Comparison of ENCODE assay signal across 14 cellular contexts in genomic region chr5:173229381-173229959, GRCh38. TPM values are rescaled to one million over a fixed set of nuclear protein-coding genes. Genes with fewer than 3 reads are reported as not detected.
DNase-seq lines count a peak whose midpoint lies in the region; ATAC-seq and TF ChIP-seq lines count a peak whose summit lies in the region.
"Had no signal": no experiment of that assay in that cellular context is flagged by ENCODE, and none has a peak within 500 bp of the region (broad histone marks: within the 10 kb centered on the region; RNA-seq: fewer than 3 reads in every experiment).

No MANE protein-coding gene starts in this region.

- 12 to 20% methylated on average over 22 of the region's 22 CpGs for WGBS in heart right ventricle, 2 donors

- no peaks in the 10 kb centered on the region for H3K36me3 Mint-ChIP-seq in activated B cell treated with CpG ODN at 0.5 μM for 24 hours (ENCODE audit: low read depth)

- H3K4me1 Mint-ChIP-seq in activated B cell treated with CpG ODN at 0.5 μM for 24 hours, result peaks cover 21% of the 10 kb centered on the region

- peaks cover 12 to 45% (median 31%) of the 10 kb centered on the region in 9 donors for H3K4me1 ChIP-seq in heart right ventricle
- H3K4me1 ChIP-seq in parathyroid adenoma, result no peaks in the 10 kb centered on the region

- H3K27ac Mint-ChIP-seq in activated B cell treated with CpG ODN at 0.5 μM for 24 hours, result peak overlapping the region; percentile 30

- POLR2A ChIA-PET in activated B cell treated with CpG ODN at 0.5 μM for 24 hours (lab: Charles Lee), result no interaction called here

- H3K4me2 ChIP-seq in parathyroid adenoma (ENCODE audit: low read length), result peak overlapping the region; percentile 45

- H2AFZ ChIP-seq in parathyroid adenoma, result no peak overlapping the region

- TF ChIP-seq CTCF in GM13976 (IDR thresholded peaks at IDR 0.05; ENCODE audit: borderline replicate concordance, control extremely low read depth, extremely low read depth, insufficient read depth, missing control alignments) (no peak), activated B cell treated with CpG ODN at 0.5 μM for 24 hours (IDR thresholded peaks at IDR 0.05) (no peak), heart right ventricle (IDR thresholded peaks at IDR 0.05) (no peak), parathyroid adenoma (IDR thresholded peaks at IDR 0.05) (no peak)

- ATAC-seq in activated B cell treated with CpG ODN at 0.5 μM for 24 hours (ENCODE audit: low read depth) (no peak), heart right ventricle (peak in 6 of 8 donors; percentile 7 to 41 (median 22)), GM21381 (IDR thresholded peaks at IDR 0.05; ENCODE audit: unreplicated experiment) (no peak)

- H3K79me2 ChIP-seq in parathyroid adenoma, result no peaks in the 10 kb centered on the region

- peak overlapping the region in 8 of 10 donors; percentile 6 to 65 (median 34) for H3K4me3 ChIP-seq in heart right ventricle
- no peak overlapping the region for H3K4me3 ChIP-seq in parathyroid adenoma (ENCODE audit: low read depth, low read length)

- peaks cover 58% of the 10 kb centered on the region for H3K27me3 Mint-ChIP-seq in activated B cell treated with CpG ODN at 0.5 μM for 24 hours

- H3K27ac ChIP-seq in heart right ventricle, result peak overlapping the region; percentile 13 to 95 (median 64)
- no peak overlapping the region for H3K27ac ChIP-seq in parathyroid adenoma
- H3K27ac ChIP-seq: tibial nerve had no signal

- no peaks in the 10 kb centered on the region for H3K9me3 ChIP-seq in heart right ventricle
- H3K9me3 ChIP-seq in parathyroid adenoma (ENCODE audit: control insufficient read depth, low read length), result no peaks in the 10 kb centered on the region

- peak; percentile 39 for DNase-seq in GM13976 (ENCODE audit: low spot score)
- DNase-seq in activated B cell treated with CpG ODN at 0.5 μM for 24 hours, result no peak
- DNase-seq in heart right ventricle, result peak in 1 of 2 donors; percentile 22
- DNase-seq in LoVo (ENCODE audit: low spot score), result no peak
- DNase-seq in COLO668 (lab: John Stamatoyannopoulos, UW; ENCODE audit: unreplicated experiment), result no peak
- no peak for DNase-seq in activated CD8-positive, alpha-beta memory T cell treated with anti-CD3 and anti-CD28 coated beads, Interleukin-2, amount 50 U/mL, for 48 hours
- DNase-seq: activated CD4-positive, alpha-beta T cell treated with anti-CD3 and anti-CD28 coated beads for 1 hour had no signal

- intact Hi-C loops in activated B cell treated with CpG ODN at 0.5 μM for 24 hours (cut with micrococcal nuclease), result no loop called here
- intact Hi-C loops in heart right ventricle (cut with DNase I), result loop anchor here in 3 of 10 donors (2.0 to 5.0 kb wide), 2 partner anchors 62 to 63 kb away; no protein-coding TSS in a partner anchor

- H3K4me3 Mint-ChIP-seq in activated B cell treated with CpG ODN at 0.5 μM for 24 hours, result no peak overlapping the region

- peaks cover 15 to 90% (median 76%) of the 10 kb centered on the region in 7 donors for H3K27me3 ChIP-seq in heart right ventricle
- H3K27me3 ChIP-seq in parathyroid adenoma (ENCODE audit: control insufficient read depth, insufficient read depth, low read length), result peaks cover 19% of the 10 kb centered on the region

- in situ Hi-C loops in GM13976 (cut with MboI; ENCODE audit: low sequenced_read_pairs, unreplicated experiment), result no loop called here

- H3K36me3 ChIP-seq in heart right ventricle (peaks cover 0 to 13% (median 0%) of the 10 kb centered on the region in 9 donors), parathyroid adenoma (ENCODE audit: control insufficient read depth, insufficient read depth, low read length) (no peaks in the 10 kb centered on the region)
- H3K36me3 ChIP-seq: tibial nerve had no signal

- no peaks in the 10 kb centered on the region for H3K9me3 Mint-ChIP-seq in activated B cell treated with CpG ODN at 0.5 μM for 24 hours

- CTCF ChIA-PET in activated B cell treated with CpG ODN at 0.5 μM for 24 hours (lab: Charles Lee), result no interaction called here

- no peak overlapping the region for H3K9ac ChIP-seq in parathyroid adenoma

RNA-seq across cellular contexts. Expression of gene NKX2-5, which starts 5.5 kb away (rescaled TPM):
- total RNA-seq in activated B cell treated with CpG ODN at 0.5 μM for 24 hours, result not detected in 2 replicates
- 100 to 1,000 TPM; 137 to 295 (median 192) TPM for total RNA-seq in heart right ventricle
- polyA plus RNA-seq in heart right ventricle, result 100 to 1,000 TPM in 1 of 2 donors, 10 to 100 TPM in 1; 69.1 to 274 TPM
- total RNA-seq: dermis blood vessel endothelial cell, M059J, myocyte, SK-MEL-5, tibial nerve had no signal

Comparison
In these comparisons a context has a peak if more than half of its experiments do, and no peak if none do; other contexts are left out.
1. ATAC-seq: peak in heart right ventricle (6 of 8); none in activated B cell treated with CpG ODN at 0.5 μM for 24 hours (single experiment) and GM21381 (single experiment).
2. RNA of gene NKX2-5, which starts 5.5 kb away (total RNA-seq): 137 to 295 TPM in heart right ventricle; not detected in activated B cell treated with CpG ODN at 0.5 μM for 24 hours; every median in the first group is over 100 times any median in the second.